ENCODE assay signal across 6 cellular contexts in genomic region chr1:16307222-16307621, GRCh38.
"Had no signal": no experiment of that assay in that cellular context is flagged by ENCODE, and none has a peak within 500 bp of the region (broad histone marks: within the 10 kb centered on the region; RNA-seq: fewer than 3 reads in every experiment).

No MANE protein-coding gene starts in this region.

- DNase-seq: GM23248, GOT3, H7 had no signal

- ATAC-seq: HCT116 had no signal

- H3K4me1 ChIP-seq: HAP-1 had no signal

- H3K4me3 ChIP-seq: GM23248, HAP-1 had no signal

- H3K27me3 Mint-ChIP-seq: IgD-negative memory B cell had no signal

- H3K9me3 Mint-ChIP-seq: IgD-negative memory B cell had no signal

- H3K4me3 Mint-ChIP-seq: IgD-negative memory B cell had no signal

- H3K9me3 ChIP-seq: HAP-1 had no signal

- H3K27ac Mint-ChIP-seq: IgD-negative memory B cell had no signal

- H3K27ac ChIP-seq: GM23248 had no signal
